8 cellular contexts compared by ENCODE assay signal in genomic region chrX:134236690-134237362, GRCh38. TPM values are rescaled to one million over a fixed set of nuclear protein-coding genes. Genes with fewer than 3 reads are reported as not detected.
DNase-seq lines count a peak whose midpoint lies in the region; ATAC-seq and TF ChIP-seq lines count a peak whose summit lies in the region.

Gene CCDC160, plus strand, starts transcription at chrX:134237182. Its CDS starts 7,619 bp downstream, at chrX:134244801.

- peak; percentile 71 for ATAC-seq in GM19023 (IDR thresholded peaks at IDR 0.05; ENCODE audit: unreplicated experiment)
- peak; percentile 62 for ATAC-seq in upper lobe of right lung
- no peak for ATAC-seq in GM19351 (IDR thresholded peaks at IDR 0.05; ENCODE audit: unreplicated experiment)

- H3K27me3 ChIP-seq in SJCRH30 (no peaks in the 10 kb centered on the region), mucosa of rectum (ENCODE audit: control insufficient read depth in 2 of 2, insufficient read depth in 2 of 2, low read length in 2 of 2) (peaks cover 3 to 15% of the 10 kb centered on the region in 2 donors), upper lobe of right lung (no peaks in the 10 kb centered on the region)

- in situ Hi-C loops in ACHN (cut with HindIII; ENCODE audit: low pct_ligation_motif_present, low pct_unique_long_range_greater_than_20kb, low sequenced_read_pairs), result no loop called here

- TF ChIP-seq CTCF in epithelial cell of proximal tubule (conservative IDR thresholded peaks at IDR 0.05; ENCODE audit: low read depth, low read length) (no peak), upper lobe of right lung (IDR thresholded peaks at IDR 0.05) (no peak)

- no peaks in the 10 kb centered on the region for H3K9me3 ChIP-seq in SJCRH30 (replicated peaks)
- no peaks in the 10 kb centered on the region for H3K9me3 ChIP-seq in mucosa of rectum (ENCODE audit: control insufficient read depth in 2 of 2, low read length in 2 of 2)
- H3K9me3 ChIP-seq in upper lobe of right lung, result no peaks in the 10 kb centered on the region

- H3K27ac ChIP-seq in SJCRH30 (no peak within 1 kb of the TSS), mucosa of rectum (ENCODE audit: low read depth in 2 of 2, low read length in 2 of 2) (no peak within 1 kb of the TSS), upper lobe of right lung (no peak within 1 kb of the TSS)

- H3K4me1 ChIP-seq in SJCRH30, result no peaks in the 10 kb centered on the region
- no peaks in the 10 kb centered on the region for H3K4me1 ChIP-seq in mucosa of rectum (ENCODE audit: control insufficient read depth in 2 of 2, insufficient read depth in 2 of 2, low read length in 2 of 2)
- no peaks in the 10 kb centered on the region for H3K4me1 ChIP-seq in upper lobe of right lung

- intact Hi-C loops in upper lobe of right lung (cut with DNase I), result no loop called here

- H3K4me3 ChIP-seq in SJCRH30, result peak within 1 kb of the TSS; percentile 65
- H3K4me3 ChIP-seq in epithelial cell of proximal tubule (ENCODE audit: low read depth, low read length), result peak within 1 kb of the TSS; percentile 65
- H3K4me3 ChIP-seq in mucosa of rectum (ENCODE audit: low read length in 2 of 2), result peak within 1 kb of the TSS; percentile 15 to 44
- peak within 1 kb of the TSS; percentile 43 for H3K4me3 ChIP-seq in upper lobe of right lung

- H3K36me3 ChIP-seq in SJCRH30, result no peaks in the 10 kb centered on the region
- no peaks in the 10 kb centered on the region for H3K36me3 ChIP-seq in mucosa of rectum (ENCODE audit: control insufficient read depth in 2 of 2, insufficient read depth in 2 of 2, low read length in 2 of 2)
- no peaks in the 10 kb centered on the region for H3K36me3 ChIP-seq in upper lobe of right lung

- H3K9ac ChIP-seq in mucosa of rectum (ENCODE audit: low read depth in 1 of 2, low read length in 2 of 2), result no peak within 1 kb of the TSS

- peak; percentile 11 for DNase-seq in ACHN
- DNase-seq in SJCRH30, result peak; percentile 66
- no peak for DNase-seq in epithelial cell of proximal tubule (ENCODE audit: low read depth)
- peak; percentile 73 for DNase-seq in upper lobe of right lung
- no peak for DNase-seq in HPDE6-E6E7 (ENCODE audit: extremely low spot score)

RNA-seq across cellular contexts. Expression of gene CCDC160, which starts in this region (rescaled TPM):
- 0.47 and 0.89 TPM in 2 replicates for total RNA-seq in SJCRH30 (2014; rRNA removed; shearing (Covaris generic))
- total RNA-seq in epithelial cell of proximal tubule, result 0.29 TPM in 1 of 2 replicates, not detected in the other
- total RNA-seq in upper lobe of right lung, result not detected

Comparison
In these comparisons a context has a peak if more than half of its experiments do, and no peak if none do; other contexts are left out.
1. Peak in DNase-seq and H3K4me3 ChIP-seq in SJCRH30; RNA of the gene not detected or under 1 TPM.
2. Peak in DNase-seq, ATAC-seq and H3K4me3 ChIP-seq in upper lobe of right lung; RNA of the gene not detected or under 1 TPM.